Comparison of ENCODE assay signal across 8 cellular contexts in the genomic region with DNA sequence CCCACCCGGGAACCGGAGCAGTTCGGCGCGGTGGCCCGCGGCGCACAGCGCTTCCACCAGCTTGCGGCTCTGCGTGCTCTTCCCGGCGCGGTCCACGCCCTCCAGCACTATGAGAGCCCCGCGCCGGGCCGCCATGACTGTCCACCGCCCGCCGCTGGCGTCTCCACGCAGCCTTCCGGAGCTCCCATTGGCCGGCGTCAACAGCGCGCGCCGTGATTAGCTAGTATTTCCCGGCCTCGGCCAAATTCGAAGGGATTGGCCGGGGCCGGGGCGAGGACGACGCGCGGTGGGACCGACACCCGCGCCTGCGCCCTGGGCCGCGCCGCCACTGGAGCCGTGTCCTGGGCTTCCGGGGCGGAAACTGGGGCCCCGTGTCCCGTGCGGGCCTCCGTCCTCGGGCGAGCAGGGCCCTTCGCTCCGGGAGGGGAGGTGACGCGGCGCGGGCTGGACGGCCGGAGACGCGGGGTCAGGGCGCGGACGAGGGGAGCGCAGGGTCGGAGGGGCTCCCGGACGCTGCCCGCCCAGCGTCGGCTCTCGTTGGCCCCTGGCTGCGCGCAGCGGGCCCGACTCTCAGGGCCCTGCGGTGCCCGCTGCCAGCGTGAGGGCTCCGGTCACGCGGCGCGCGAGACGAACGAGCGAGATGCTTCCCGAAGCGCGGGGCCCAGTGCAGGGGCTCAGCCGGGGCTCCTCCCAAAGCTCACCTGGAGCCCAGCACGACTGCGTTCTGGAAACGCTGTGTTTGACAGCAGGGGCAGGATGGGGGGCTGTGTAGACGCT. TPM values are rescaled to one million over a fixed set of nuclear protein-coding genes. Genes with fewer than 3 reads are reported as not detected.
A peak's percentile ranks its signal among the peaks of the same experiment; 100 is the strongest.
DNase-seq lines count a peak whose midpoint lies in the region; ATAC-seq and TF ChIP-seq lines count a peak whose summit lies in the region.

A gene with protein sequence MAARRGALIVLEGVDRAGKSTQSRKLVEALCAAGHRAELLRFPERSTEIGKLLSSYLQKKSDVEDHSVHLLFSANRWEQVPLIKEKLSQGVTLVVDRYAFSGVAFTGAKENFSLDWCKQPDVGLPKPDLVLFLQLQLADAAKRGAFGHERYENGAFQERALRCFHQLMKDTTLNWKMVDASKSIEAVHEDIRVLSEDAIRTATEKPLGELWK (minus strand): TSS at position 167 of the 777 bp plus-strand sequence. CDS start 32 bp downstream, at position 135.

- POLR2A ChIA-PET in AG04449 (lab: Yijun Ruan, JAX) = interaction anchor here (0.7 to 2.3 kb wide), 6 partner anchors 10 to 378 kb away, joined by 3 to 11 read pairs (median 4); a partner anchor contains a TSS

- DNase-seq in AG04449 (ENCODE audit: low read depth, low spot score) = peak; percentile 44
- DNase-seq in NCI-H2227 treated with DMSO at 0.1 percent for 48 hours (lab: John Stamatoyannopoulos, UW) = peak; percentile 97
- peak; percentile 98 for DNase-seq in mammary epithelial cell
- DNase-seq in iPS-NIHi11 (ENCODE audit: low spot score) = peak; percentile 100
- peak; percentile 87 for DNase-seq in smooth muscle cell (lab: John Stamatoyannopoulos, UW; ENCODE audit: unreplicated experiment)

- ATAC-seq in GM18907 (IDR thresholded peaks at IDR 0.05; ENCODE audit: unreplicated experiment) = peak; percentile 96
- ATAC-seq in HG03139 (IDR thresholded peaks at IDR 0.05; ENCODE audit: unreplicated experiment) = peak; percentile 92

- intact Hi-C loops in mammary epithelial cell (cut with micrococcal nuclease) = loop anchor here (2.0 to 5.0 kb wide), 2 partner anchors 45 to 50 kb away; a partner anchor contains a TSS

- H3K9me3 ChIP-seq in mammary epithelial cell (replicated peaks; ENCODE audit: insufficient read depth, low read length) (no peaks in the 10 kb centered on the region), smooth muscle cell (replicated peaks; ENCODE audit: low read depth) (no peaks in the 10 kb centered on the region)

- H3K27ac ChIP-seq in mammary epithelial cell (ENCODE audit: insufficient read depth, low read depth, low read length) (peak within 1 kb of the TSS; percentile 63), smooth muscle cell (ENCODE audit: low read depth) (peak within 1 kb of the TSS; percentile 90)

- H3F3A ChIP-seq in smooth muscle cell (ENCODE audit: low read depth) = no peaks in the 10 kb centered on the region

- H3K36me3 ChIP-seq in mammary epithelial cell (ENCODE audit: insufficient read depth, low read length) = peaks cover 20% of the 10 kb centered on the region
- H3K36me3 ChIP-seq in smooth muscle cell (ENCODE audit: low read depth) = no peaks in the 10 kb centered on the region

- no peak for TF ChIP-seq CTCF in AG04449 (IDR thresholded peaks at IDR 0.05; ENCODE audit: insufficient read depth, low read length, missing control alignments)
- no peak for TF ChIP-seq CTCF in WI38 (IDR thresholded peaks at IDR 0.05; ENCODE audit: low read depth, low read length)
- no peak for TF ChIP-seq CTCF in mammary epithelial cell (conservative IDR thresholded peaks at IDR 0.05 in 1 of 2, IDR thresholded peaks at IDR 0.05 in 1 of 2; ENCODE audit: extremely low read depth in 1 of 2, insufficient read depth in 1 of 2, low read depth in 1 of 2, low read length in 2 of 2)
- no peak for TF ChIP-seq CTCF in smooth muscle cell (IDR thresholded peaks at IDR 0.05; ENCODE audit: borderline replicate concordance, insufficient read depth, poor library complexity, severe bottlenecking)

- H3K27me3 ChIP-seq in mammary epithelial cell (ENCODE audit: insufficient read depth, low read length) (no peaks in the 10 kb centered on the region), smooth muscle cell (ENCODE audit: low read depth) (no peaks in the 10 kb centered on the region)

- dilution Hi-C loops in mammary epithelial cell (cut with HindIII; ENCODE audit: low sequenced_read_pairs) = no loop called here

- H3K4me3 ChIP-seq in AG04449 (ENCODE audit: low read depth, low read length) = peak within 1 kb of the TSS; percentile 96
- peak within 1 kb of the TSS; percentile 95 for H3K4me3 ChIP-seq in WI38 (ENCODE audit: low read depth, low read length)
- H3K4me3 ChIP-seq in mammary epithelial cell (replicated peaks in 1 of 3; ENCODE audit: insufficient read depth in 1 of 3, low read depth in 2 of 3, low read length in 3 of 3) = peak within 1 kb of the TSS; percentile 73 to 89 (median 85)
- H3K4me3 ChIP-seq in smooth muscle cell = peak within 1 kb of the TSS; percentile 84

- no peaks in the 10 kb centered on the region for H4K20me1 ChIP-seq in mammary epithelial cell (ENCODE audit: insufficient read depth, low read length)
- peaks cover 3% of the 10 kb centered on the region for H4K20me1 ChIP-seq in smooth muscle cell (ENCODE audit: low read depth)

- in situ Hi-C loops in mammary epithelial cell (cut with MboI; ENCODE audit: low sequenced_read_pairs in 2 of 2) = no loop called here

- H3K4me1 ChIP-seq in mammary epithelial cell (ENCODE audit: insufficient read depth, low read length) (peaks cover 16% of the 10 kb centered on the region), smooth muscle cell (ENCODE audit: low read depth) (peaks cover 6% of the 10 kb centered on the region)

- H3K9ac ChIP-seq in mammary epithelial cell (ENCODE audit: insufficient read depth, low read length) (peak within 1 kb of the TSS; percentile 78), smooth muscle cell (ENCODE audit: low read depth) (peak within 1 kb of the TSS; percentile 93)

- TSS peak; percentile 65 for BruUV-seq in mammary epithelial cell (replicated peaks; lab: Mats Ljungman, UMichigan)

- peak within 1 kb of the TSS; percentile 94 for H3K4me2 ChIP-seq in mammary epithelial cell (ENCODE audit: insufficient read depth, low read depth, low read length)
- peak within 1 kb of the TSS; percentile 98 for H3K4me2 ChIP-seq in smooth muscle cell

- H2AFZ ChIP-seq in mammary epithelial cell (ENCODE audit: low read depth, low read length) (peak within 1 kb of the TSS; percentile 94), smooth muscle cell (ENCODE audit: low read depth) (peak within 1 kb of the TSS; percentile 66)

- 1% methylated on average over 32 of the region's 102 CpGs for WGBS in mammary epithelial cell (ENCODE audit: low coverage, missing lambda C conversion rate)
- WGBS in smooth muscle cell (ENCODE audit: low lambda C conversion rate) = under 1% methylated on average over 99 of the region's 102 CpGs

- H3K79me2 ChIP-seq in mammary epithelial cell (ENCODE audit: insufficient read depth, low read length) (peaks cover 76% of the 10 kb centered on the region), smooth muscle cell (ENCODE audit: low read depth) (peaks cover 29% of the 10 kb centered on the region)

- CTCF ChIA-PET in AG04449 (lab: Yijun Ruan, JAX) (interaction anchor here (0.8 to 1.6 kb wide), 3 partner anchors 12 to 192 kb away, joined by 3 to 4 read pairs (median 3); no protein-coding TSS in a partner anchor), mammary epithelial cell (lab: Charles Lee; ENCODE audit: low non-redundant PET) (interaction anchor here (0.7 kb wide), 1 partner anchor 773 kb away, joined by 4 read pairs; no protein-coding TSS in a partner anchor)

RNA-seq across cellular contexts. Expression of the gene that starts here (rescaled TPM):
- total RNA-seq in mammary epithelial cell (10 to 100 TPM; 10.5 to 49.3 TPM), smooth muscle cell (22.2 TPM in 2 replicates)
- polyA plus RNA-seq in mammary epithelial cell (52.8 TPM), smooth muscle cell (58.9 and 65.8 TPM in 2 replicates)
- 23.0 TPM for polyA minus RNA-seq in mammary epithelial cell

Comparison
In these comparisons a context has a peak if more than half of its experiments do, and no peak if none do; other contexts are left out.
1. Peak in every context shown above with its lines: DNase-seq, ATAC-seq, H3K4me3 ChIP-seq and H3K27ac ChIP-seq.
2. DNase-seq: peak in every context shown above with its lines; median percentile 100 in iPS-NIHi11; 98 in mammary epithelial cell; 97 in NCI-H2227 treated with DMSO at 0.1 percent for 48 hours; 87 in smooth muscle cell; 44 in AG04449.